In genomic region chr9:131595771-131596743, GRCh38 we compare ENCODE assay signal across 22 cellular contexts. TPM values are rescaled to one million over a fixed set of nuclear protein-coding genes. Genes with fewer than 3 reads are reported as not detected.
DNase-seq lines count a peak whose midpoint lies in the region; ATAC-seq, FAIRE-seq and TF ChIP-seq lines count a peak whose summit lies in the region.
"Had no signal": no experiment of that assay in that cellular context is flagged by ENCODE, and none has a peak within 500 bp of the region (broad histone marks: within the 10 kb centered on the region; RNA-seq: fewer than 3 reads in every experiment).

No MANE protein-coding gene starts in this region.

- no peak for TF ChIP-seq RAD21 in HepG2 (CRISPR knock-in tag; IDR thresholded peaks at IDR 0.05)

- H3K27me3 ChIP-seq in HepG2 (ENCODE audit: control insufficient read depth in 1 of 2, insufficient read depth in 2 of 2, low read length in 2 of 2) (no peaks in the 10 kb centered on the region), right lobe of liver (no peaks in the 10 kb centered on the region), breast epithelium (no peaks in the 10 kb centered on the region)

- no peak overlapping the region for H3K4me3 Mint-ChIP-seq in activated T-helper 17 cell treated with anti-CD3 and anti-CD28 coated beads, Interleukin-2, amount 50 U/mL, for 72 hours
- no peak overlapping the region for H3K4me3 Mint-ChIP-seq in memory B cell
- H3K4me3 Mint-ChIP-seq: activated CD8-positive, alpha-beta T cell treated with anti-CD3 and anti-CD28 coated beads for 36 hours; activated naive CD8-positive, alpha-beta T cell; activated T-cell treated with anti-CD3 and anti-CD28 coated beads, Interleukin-2, amount 50 U/mL, for 4 hours; brain had no signal

- intact Hi-C loops in HepG2 (cut with micrococcal nuclease; ENCODE audit: unreplicated experiment): no loop called here
- intact Hi-C loops in right lobe of liver (cut with DNase I): no loop called here
- intact Hi-C loops in breast epithelium (cut with DNase I; ENCODE audit: low total_unique reads): no loop called here

- no peaks in the 10 kb centered on the region for H4K20me1 ChIP-seq in HepG2 (ENCODE audit: insufficient read depth, low read length)

- peaks cover 21 to 42% of the 10 kb centered on the region in 2 experiments; a peak in 4 of 5 replicates for H3K36me3 ChIP-seq in HepG2 (replicated peaks in 1 of 2; ENCODE audit: control insufficient read depth in 1 of 2, insufficient read depth in 2 of 2, low read length in 2 of 2)
- H3K36me3 ChIP-seq in right lobe of liver: peaks cover 0 to 36% (median 9%) of the 10 kb centered on the region in 4 donors
- H3K36me3 ChIP-seq in breast epithelium: peaks cover 21% of the 10 kb centered on the region

- no peak overlapping the region for H2AFZ ChIP-seq in HepG2 (ENCODE audit: low read length)

- TF ChIP-seq CTCF in HepG2 (CRISPR knock-in tag; IDR thresholded peaks at IDR 0.05) (no peak), right lobe of liver (IDR thresholded peaks at IDR 0.05) (no peak), breast epithelium (IDR thresholded peaks at IDR 0.05) (no peak)

- H3K4me3 ChIP-seq in HepG2 (replicated peaks in 1 of 3; ENCODE audit: insufficient read depth in 1 of 3, low read depth in 2 of 3, low read length in 3 of 3) (no peak overlapping the region), right lobe of liver (no peak overlapping the region), breast epithelium (no peak overlapping the region)
- H3K4me3 ChIP-seq: HAP-1 had no signal

- POLR2A ChIA-PET in HepG2 (lab: Yijun Ruan, JAX): no interaction called here

- H3K9me3 Mint-ChIP-seq in activated T-helper 17 cell treated with anti-CD3 and anti-CD28 coated beads, Interleukin-2, amount 50 U/mL, for 72 hours: no peaks in the 10 kb centered on the region
- H3K9me3 Mint-ChIP-seq in memory B cell: no peaks in the 10 kb centered on the region
- H3K9me3 Mint-ChIP-seq: activated CD8-positive, alpha-beta T cell treated with anti-CD3 and anti-CD28 coated beads for 36 hours; activated T-cell treated with anti-CD3 and anti-CD28 coated beads, Interleukin-2, amount 50 U/mL, for 4 hours; brain had no signal

- no peaks in the 10 kb centered on the region for H3K27me3 Mint-ChIP-seq in activated T-helper 17 cell treated with anti-CD3 and anti-CD28 coated beads, Interleukin-2, amount 50 U/mL, for 72 hours
- no peaks in the 10 kb centered on the region for H3K27me3 Mint-ChIP-seq in memory B cell
- H3K27me3 Mint-ChIP-seq: activated CD8-positive, alpha-beta T cell treated with anti-CD3 and anti-CD28 coated beads for 36 hours; activated naive CD8-positive, alpha-beta T cell; brain had no signal

- no peak for TF ChIP-seq EP300 in HepG2 (IDR thresholded peaks at IDR 0.05; ENCODE audit: low read depth in 2 of 2, low read length in 2 of 2)
- no peak for TF ChIP-seq EP300 in HepG2 (CRISPR knock-in tag; IDR thresholded peaks at IDR 0.05; ENCODE audit: borderline replicate concordance)

- no peak for TF ChIP-seq POLR2A in HepG2 (IDR thresholded peaks at IDR 0.05; ENCODE audit: insufficient read depth in 1 of 2, low read depth in 2 of 2, low read length in 2 of 2)
- no peak for TF ChIP-seq POLR2A in right lobe of liver (IDR thresholded peaks at IDR 0.05)
- TF ChIP-seq POLR2A in breast epithelium (IDR thresholded peaks at IDR 0.05): no peak

- peaks cover 16% of the 10 kb centered on the region for H3K4me1 ChIP-seq in HepG2 (ENCODE audit: insufficient read depth, low read length)
- no peaks in the 10 kb centered on the region for H3K4me1 ChIP-seq in right lobe of liver
- H3K4me1 ChIP-seq in breast epithelium: no peaks in the 10 kb centered on the region
- H3K4me1 ChIP-seq: HAP-1 had no signal

- no peak for ATAC-seq in HepG2
- no peak for ATAC-seq in right lobe of liver
- ATAC-seq in activated T-helper 17 cell treated with anti-CD3 and anti-CD28 coated beads, Interleukin-2, amount 50 U/mL, for 72 hours (replicated peaks): no peak
- no peak for ATAC-seq in memory B cell (ENCODE audit: low read depth)
- no peak for ATAC-seq in GM19023 (IDR thresholded peaks at IDR 0.05; ENCODE audit: unreplicated experiment)
- no peak for ATAC-seq in HG03565 (IDR thresholded peaks at IDR 0.05; ENCODE audit: unreplicated experiment)
- ATAC-seq in GM18868 (IDR thresholded peaks at IDR 0.05; ENCODE audit: unreplicated experiment): no peak
- ATAC-seq: activated CD8-positive, alpha-beta T cell treated with anti-CD3 and anti-CD28 coated beads for 36 hours; activated T-cell treated with anti-CD3 and anti-CD28 coated beads, Interleukin-2, amount 50 U/mL, for 4 hours had no signal

- WGBS in HepG2 (ENCODE audit: low lambda C conversion rate): 93% methylated on average over 18 of the region's 22 CpGs
- WGBS in right lobe of liver (ENCODE audit: insufficient coverage, low coverage, low lambda C conversion rate, missing lambda C conversion rate): 65% methylated on average over 2 of the region's 22 CpGs

- peaks cover 92% of the 10 kb centered on the region for H3K36me3 Mint-ChIP-seq in activated T-helper 17 cell treated with anti-CD3 and anti-CD28 coated beads, Interleukin-2, amount 50 U/mL, for 72 hours (ENCODE audit: low read depth)
- peaks cover 23% of the 10 kb centered on the region for H3K36me3 Mint-ChIP-seq in memory B cell

- H3K4me1 Mint-ChIP-seq in activated T-helper 17 cell treated with anti-CD3 and anti-CD28 coated beads, Interleukin-2, amount 50 U/mL, for 72 hours: peaks cover 3% of the 10 kb centered on the region
- peaks cover 3% of the 10 kb centered on the region for H3K4me1 Mint-ChIP-seq in memory B cell
- H3K4me1 Mint-ChIP-seq: brain had no signal

- no TSS peak for BruUV-seq in HepG2 (replicated peaks; lab: Mats Ljungman, UMichigan)

- no peak overlapping the region for H3K27ac ChIP-seq in HepG2 (ENCODE audit: extremely low read length, insufficient read depth, low read length)
- H3K27ac ChIP-seq in right lobe of liver: no peak overlapping the region
- H3K27ac ChIP-seq in breast epithelium: no peak overlapping the region

- DNase-seq in HepG2 (ENCODE audit: low spot score): no peak
- no peak for DNase-seq in right lobe of liver
- DNase-seq in memory B cell (ENCODE audit: low spot score in 2 of 2): no peak
- DNase-seq in breast epithelium (ENCODE audit: low spot score in 2 of 2): no peak
- DNase-seq: ACHN; activated CD8-positive, alpha-beta T cell treated with anti-CD3 and anti-CD28 coated beads for 36 hours; activated T-cell treated with anti-CD3 and anti-CD28 coated beads, Interleukin-2, amount 50 U/mL, for 4 hours; kidney; MM.1S; NCI-H1436 treated with DMSO at 0.1 percent for 48 hours; NCI-H526 treated with DMSO at 0.1 percent for 48 hours; T-helper 9 cell had no signal

- H3K9ac ChIP-seq in HepG2 (ENCODE audit: insufficient read depth, low read depth, low read length): no peak overlapping the region

- H3K4me2 ChIP-seq in HepG2 (ENCODE audit: low read depth, low read length): no peak overlapping the region

- no peak for FAIRE-seq in HepG2 (lab: Jason Lieb, UNC)
- FAIRE-seq: kidney had no signal

- H3K9me3 ChIP-seq in HepG2 (ENCODE audit: low read length): no peaks in the 10 kb centered on the region
- no peaks in the 10 kb centered on the region for H3K9me3 ChIP-seq in right lobe of liver
- no peaks in the 10 kb centered on the region for H3K9me3 ChIP-seq in breast epithelium
- H3K9me3 ChIP-seq: HAP-1 had no signal

- in situ Hi-C loops in HepG2 (cut with HindIII; ENCODE audit: extremely low pct_ligation_motif_present, low pct_unique_long_range_greater_than_20kb): loop anchor here (25.0 kb wide), 1 partner anchor 641 kb away; no protein-coding TSS in a partner anchor

- no peaks in the 10 kb centered on the region for H3K79me2 ChIP-seq in HepG2 (ENCODE audit: insufficient read depth, low read length)

- CTCF ChIA-PET in HepG2 (lab: Yijun Ruan, JAX; ENCODE audit: low intra/inter-chr PET ratio, low total read pairs): interaction anchor here (1.8 kb wide), 1 partner anchor 144 kb away, joined by 6 read pairs; the partner anchor contains the start of gene RAPGEF1

- peak overlapping the region; percentile 36 for H3K27ac Mint-ChIP-seq in activated T-helper 17 cell treated with anti-CD3 and anti-CD28 coated beads, Interleukin-2, amount 50 U/mL, for 72 hours
- peak overlapping the region; percentile 20 for H3K27ac Mint-ChIP-seq in memory B cell
- H3K27ac Mint-ChIP-seq: activated CD8-positive, alpha-beta T cell treated with anti-CD3 and anti-CD28 coated beads for 36 hours had no signal

TF ChIP-seq in HepG2, 621 proteins besides CTCF, POLR2A, EP300 and RAD21 (continues in another document):
- TF ChIP-seq AGO2 (optimal IDR thresholded peaks at IDR 0.05; ENCODE audit: low read depth, low read length): peak; percentile 21

RNA-seq across cellular contexts. Expression of gene PRRT1B, which starts 50.7 kb away (rescaled TPM):
- not detected in 2 replicates for total RNA-seq in HepG2 (2016; rRNA removed; fragmentation: Illumina TruSeq; extraction: Trizol)
- not detected in 2 replicates for total RNA-seq in HepG2 (2016; cell fraction: cytosol; rRNA removed; fragmentation: Illumina TruSeq; extraction: Trizol; ENCODE audit: low read depth)
- total RNA-seq in HepG2 (2016; cell fraction: insoluble cytoplasmic fraction; rRNA removed; fragmentation: Illumina TruSeq; extraction: Trizol): not detected in 2 replicates
- not detected in 2 replicates for total RNA-seq in HepG2 (2016; cell fraction: membrane; rRNA removed; fragmentation: Illumina TruSeq; extraction: Trizol)
- not detected in 2 replicates for total RNA-seq in HepG2 (2016; cell fraction: nucleus; rRNA removed; fragmentation: Illumina TruSeq; extraction: Trizol)
- polyA plus RNA-seq in HepG2 (2011; rRNA removed): not detected in 2 replicates
- polyA plus RNA-seq in HepG2 (2011; cell fraction: cytosol; rRNA removed): not detected in 2 replicates
- not detected in 2 replicates for polyA plus RNA-seq in HepG2 (2011; cell fraction: nucleus; rRNA removed)
- not detected in 2 replicates for polyA plus RNA-seq in HepG2 (2012)
- not detected in 2 replicates for polyA plus RNA-seq in HepG2 (2016; cell fraction: cytosol; fragmentation: Illumina TruSeq; extraction: Trizol; ENCODE audit: low read depth)
- not detected in 2 replicates for polyA plus RNA-seq in HepG2 (2016; cell fraction: insoluble cytoplasmic fraction; fragmentation: Illumina TruSeq; extraction: Trizol; ENCODE audit: low read depth)
- polyA plus RNA-seq in HepG2 (2016; cell fraction: membrane; fragmentation: Illumina TruSeq; extraction: Trizol; ENCODE audit: low read depth): not detected in 2 replicates
- polyA plus RNA-seq in HepG2 (2016; cell fraction: nucleus; fragmentation: Illumina TruSeq; extraction: Trizol; ENCODE audit: insufficient read depth, low read depth): not detected in 2 replicates
- not detected in 2 replicates for polyA minus RNA-seq in HepG2 (2011; rRNA and poly(A)+ RNA removed; ENCODE audit: low replicate concordance)
- not detected in 2 replicates for polyA minus RNA-seq in HepG2 (2011; cell fraction: cytosol; rRNA and poly(A)+ RNA removed)
- not detected in 2 replicates for polyA minus RNA-seq in HepG2 (2011; cell fraction: nucleus; rRNA and poly(A)+ RNA removed)
- 1 to 10 TPM in 4 of 6 experiments, under 1 TPM in 2; 0.25 to 7.3 (median 2.4) TPM for total RNA-seq in right lobe of liver
- total RNA-seq in activated T-helper 17 cell treated with anti-CD3 and anti-CD28 coated beads, Interleukin-2, amount 50 U/mL, for 72 hours: not detected
- total RNA-seq in breast epithelium: under 1 TPM in 1 of 3 donors, not detected in 2; 0.33 TPM
- total RNA-seq: activated CD8-positive, alpha-beta T cell treated with anti-CD3 and anti-CD28 coated beads for 36 hours; activated T-cell treated with anti-CD3 and anti-CD28 coated beads, Interleukin-2, amount 50 U/mL, for 4 hours; lung microvascular endothelial cell; subcutaneous adipose tissue; ureter had no signal
